ENCODE assay signal across 35 cellular contexts in genomic region chr5:21880164-21880563, GRCh38.
"Had no signal": no experiment of that assay in that cellular context is flagged by ENCODE, and none has a peak within 500 bp of the region (broad histone marks: within the 10 kb centered on the region; RNA-seq: fewer than 3 reads in every experiment).

No MANE protein-coding gene starts in this region.

- DNase-seq: Karpas-422, Kasumi-1, MG63, MM.1S, MV-4-11, NCI-H1048, NCI-H1092, NCI-H1092 treated with DMSO at 0.1 percent for 48 hours, NCI-H1105, NCI-H1105 treated with DMSO at 0.1 percent for 48 hours, NCI-H1417, NCI-H1417 treated with DMSO at 0.1 percent for 48 hours, NCI-H1436, NCI-H1436 treated with DMSO at 0.1 percent for 48 hours, NCI-H146, NCI-H1694, NCI-H1694 treated with DMSO at 0.1 percent for 48 hours, NCI-H187, NCI-H187 treated with DMSO at 0.1 percent for 48 hours, NCI-H1930, NCI-H2029, NCI-H2029 treated with DMSO at 0.1 percent for 48 hours, NCI-H2081, NCI-H2081 treated with DMSO at 0.1 percent for 48 hours, NCI-H2107, NCI-H2171, NCI-H2171 treated with DMSO at 0.1 percent for 48 hours, NCI-H2227 treated with DMSO at 0.1 percent for 48 hours, NCI-H226, NCI-H345, NCI-H446, NCI-H446 treated with DMSO at 0.1 percent for 48 hours, NCI-H510A, NCI-H510A treated with DMSO at 0.1 percent for 48 hours, NCI-H524 had no signal

- H3K9me3 ChIP-seq: MG63 had no signal

- H3K4me3 ChIP-seq: MG63 had no signal

- H3K36me3 ChIP-seq: MG63 had no signal
